26 cellular contexts compared by ENCODE assay signal in the genomic region with DNA sequence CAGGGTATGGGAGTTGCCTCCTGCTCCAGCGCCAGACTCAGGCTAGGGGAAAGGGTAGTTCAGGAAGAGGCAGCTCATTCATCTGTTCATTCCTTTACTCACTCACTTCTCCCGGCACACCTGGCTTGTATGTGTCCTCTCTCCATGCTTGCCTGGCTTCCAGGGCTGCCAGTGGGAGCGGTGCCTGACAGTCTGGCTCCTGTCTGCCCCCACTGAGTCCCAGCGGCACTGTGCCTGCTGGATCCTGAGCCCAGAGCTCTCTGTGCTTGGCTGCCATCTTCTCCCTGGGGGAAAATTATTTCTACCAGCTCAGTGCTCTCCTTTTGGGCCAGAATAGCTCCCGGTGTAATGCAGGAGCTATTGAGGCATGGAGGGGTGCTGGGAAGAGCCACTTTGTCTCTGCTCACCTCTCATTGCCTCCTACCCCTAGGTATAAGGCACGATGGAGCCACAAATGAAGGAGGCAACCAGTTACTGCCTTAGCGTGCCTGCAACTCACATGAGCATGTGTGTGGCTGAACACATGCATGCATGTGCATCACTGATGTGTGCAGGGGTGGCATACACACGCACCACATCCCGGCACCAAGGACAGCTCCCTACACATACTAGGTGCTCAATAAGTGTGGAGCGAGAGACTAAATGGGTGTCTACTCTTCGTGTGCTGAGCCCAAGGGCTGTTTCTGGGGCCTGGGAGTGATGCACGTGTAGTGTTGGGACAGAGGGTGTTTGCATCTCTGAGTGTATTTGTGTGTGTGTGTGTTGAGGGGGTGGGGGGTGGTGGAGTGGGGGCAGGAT. TPM values are rescaled to one million over a fixed set of nuclear protein-coding genes. Genes with fewer than 3 reads are reported as not detected.
DNase-seq lines count a peak whose midpoint lies in the region; ATAC-seq lines count a peak whose summit lies in the region.
"Had no signal": no experiment of that assay in that cellular context is flagged by ENCODE, and none has a peak within 500 bp of the region (broad histone marks: within the 10 kb centered on the region; RNA-seq: fewer than 3 reads in every experiment).

No MANE protein-coding gene starts in this region.

- CTCF ChIA-PET in activated naive CD4-positive, alpha-beta T cell treated with anti-CD3 and anti-CD28 coated beads for 36 hours (lab: Charles Lee) = no interaction called here

- H3K36me3 Mint-ChIP-seq in activated naive CD4-positive, alpha-beta T cell treated with anti-CD3 and anti-CD28 coated beads for 36 hours (ENCODE audit: low read depth) = no peaks in the 10 kb centered on the region
- H3K36me3 Mint-ChIP-seq: activated naive CD8-positive, alpha-beta T cell treated with anti-CD3 and anti-CD28 coated beads for 36 hours; T-cell had no signal

- intact Hi-C loops in activated naive CD4-positive, alpha-beta T cell treated with anti-CD3 and anti-CD28 coated beads for 36 hours (cut with micrococcal nuclease) = no loop called here

- no peak overlapping the region for H3K4me3 Mint-ChIP-seq in activated naive CD4-positive, alpha-beta T cell treated with anti-CD3 and anti-CD28 coated beads for 36 hours
- H3K4me3 Mint-ChIP-seq: activated CD4-positive, alpha-beta memory T cell treated with anti-CD3 and anti-CD28 coated beads, Interleukin-2, amount 10 ng/mL, durations not matched to agents 7 days and 5 days; activated naive CD8-positive, alpha-beta T cell treated with anti-CD3 and anti-CD28 coated beads for 36 hours; neural crest cell; stimulated activated naive CD8-positive, alpha-beta T cell treated with anti-CD3 and anti-CD28 coated beads, Interleukin-15, amount 100 ng/mL, for 72 hours; T-cell had no signal

- peaks cover 2% of the 10 kb centered on the region for H3K9me3 Mint-ChIP-seq in activated naive CD4-positive, alpha-beta T cell treated with anti-CD3 and anti-CD28 coated beads for 36 hours
- H3K9me3 Mint-ChIP-seq: activated CD4-positive, alpha-beta memory T cell treated with anti-CD3 and anti-CD28 coated beads, Interleukin-2, amount 10 ng/mL, durations not matched to agents 7 days and 5 days; T-cell had no signal

- H3K4me1 Mint-ChIP-seq in activated naive CD4-positive, alpha-beta T cell treated with anti-CD3 and anti-CD28 coated beads for 36 hours (ENCODE audit: low read depth) = no peaks in the 10 kb centered on the region
- H3K4me1 Mint-ChIP-seq: activated CD4-positive, alpha-beta memory T cell treated with anti-CD3 and anti-CD28 coated beads, Interleukin-2, amount 10 ng/mL, durations not matched to agents 7 days and 5 days; activated naive CD8-positive, alpha-beta T cell treated with anti-CD3 and anti-CD28 coated beads for 36 hours; neural crest cell; stimulated activated naive CD8-positive, alpha-beta T cell treated with anti-CD3 and anti-CD28 coated beads, Interleukin-15, amount 100 ng/mL, for 72 hours; T-cell had no signal

- H3K27me3 Mint-ChIP-seq in activated naive CD4-positive, alpha-beta T cell treated with anti-CD3 and anti-CD28 coated beads for 36 hours (ENCODE audit: low read depth) = peaks cover 21% of the 10 kb centered on the region

- no peak for ATAC-seq in GM18870 (IDR thresholded peaks at IDR 0.05; ENCODE audit: unreplicated experiment)
- ATAC-seq: PC-3; stimulated activated naive CD8-positive, alpha-beta T cell treated with anti-CD3 and anti-CD28 coated beads, Interleukin-15, amount 100 ng/mL, for 72 hours; T-cell had no signal

- DNase-seq in DMS 273 (lab: John Stamatoyannopoulos, UW; ENCODE audit: unreplicated experiment) (peak; percentile 27), DMS 273 treated with DMSO at 0.1 percent for 48 hours (lab: John Stamatoyannopoulos, UW) (no peak), C1 segment of cervical spinal cord (lab: John Stamatoyannopoulos, UW) (peak in 8 of 14 donors; percentile 5 to 80 (median 9)), NCI-H1694 (lab: John Stamatoyannopoulos, UW) (peak; percentile 18), cerebellum (ENCODE audit: low spot score) (peak; percentile 47), mesenteric fat pad (ENCODE audit: low spot score) (no peak)
- no peak for DNase-seq in activated naive CD4-positive, alpha-beta T cell treated with anti-CD3 and anti-CD28 coated beads for 36 hours
- DNase-seq: 8988T; activated CD4-positive, alpha-beta memory T cell treated with anti-CD3 and anti-CD28 coated beads, Interleukin-2, amount 10 ng/mL, durations not matched to agents 7 days and 5 days; activated CD4-positive, CD25-positive, alpha-beta regulatory T cell treated with anti-CD3 and anti-CD28 coated beads, Interleukin-2, amount 50 U/mL, for 72 hours; activated naive CD8-positive, alpha-beta T cell treated with anti-CD3 and anti-CD28 coated beads for 36 hours; central memory CD4-positive, alpha-beta T cell; DMS79 treated with DMSO at 0.1 percent for 48 hours; HCEC 1CT; NCI-H1048; NCI-H82; PC-3; sigmoid colon; stimulated activated CD4-positive, alpha-beta T cell treated with anti-CD3 and anti-CD28 coated beads, Interleukin-15, amount 100 ng/mL, for 24 hours; stimulated activated naive CD8-positive, alpha-beta T cell treated with anti-CD3 and anti-CD28 coated beads, Interleukin-15, amount 100 ng/mL, for 72 hours; T-cell; tibial artery had no signal

- H3K27ac Mint-ChIP-seq in activated naive CD4-positive, alpha-beta T cell treated with anti-CD3 and anti-CD28 coated beads for 36 hours = no peak overlapping the region
- H3K27ac Mint-ChIP-seq: activated CD4-positive, alpha-beta memory T cell treated with anti-CD3 and anti-CD28 coated beads, Interleukin-2, amount 10 ng/mL, durations not matched to agents 7 days and 5 days; activated naive CD8-positive, alpha-beta T cell treated with anti-CD3 and anti-CD28 coated beads for 36 hours; stimulated activated naive CD8-positive, alpha-beta T cell treated with anti-CD3 and anti-CD28 coated beads, Interleukin-15, amount 100 ng/mL, for 72 hours; T-cell had no signal

RNA-seq across cellular contexts. Expression of a gene that starts 46.6 kb away (rescaled TPM):
- total RNA-seq in cerebellum (3.1 TPM), mesenteric fat pad (0.35 TPM)
- under 1 TPM in 1 of 2 experiments, not detected in 1; 0.07 TPM for total RNA-seq in activated naive CD4-positive, alpha-beta T cell treated with anti-CD3 and anti-CD28 coated beads for 36 hours
- total RNA-seq: activated CD4-positive, alpha-beta memory T cell treated with anti-CD3 and anti-CD28 coated beads, Interleukin-2, amount 10 ng/mL, durations not matched to agents 7 days and 5 days; astrocyte; fibroblast of lung; PC-3; T-cell had no signal

Comparison
In these comparisons a context has a peak if more than half of its experiments do, and no peak if none do; other contexts are left out.
1. DNase-seq: peak in DMS 273 (single experiment), C1 segment of cervical spinal cord (8 of 14), NCI-H1694 (single experiment) and cerebellum (single experiment); none in DMS 273 treated with DMSO at 0.1 percent for 48 hours (single experiment), mesenteric fat pad (single experiment) and activated naive CD4-positive, alpha-beta T cell treated with anti-CD3 and anti-CD28 coated beads for 36 hours (single experiment).